Comparison of ENCODE assay signal across 19 cellular contexts in the genomic region with DNA sequence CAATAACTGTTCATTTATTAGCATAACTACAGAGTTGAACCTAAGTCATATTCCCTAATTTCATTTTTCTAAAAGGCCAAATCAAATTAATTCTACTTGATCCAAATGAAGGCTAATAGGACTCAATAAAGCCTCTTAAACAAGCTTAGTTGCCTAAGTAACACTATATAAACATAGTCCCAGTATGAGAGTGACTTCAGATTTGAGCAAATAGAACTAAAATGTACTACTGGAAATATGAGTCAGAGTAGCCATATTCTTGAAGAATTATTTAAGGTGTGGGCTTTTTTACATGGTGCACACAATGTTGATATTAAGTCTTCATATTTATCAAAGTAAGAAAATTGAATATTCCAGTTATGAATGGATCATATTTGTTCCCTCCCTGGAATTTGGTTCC.
A peak's percentile ranks its signal among the peaks of the same experiment; 100 is the strongest.
DNase-seq lines count a peak whose midpoint lies in the region; ATAC-seq and TF ChIP-seq lines count a peak whose summit lies in the region.
"Had no signal": no experiment of that assay in that cellular context is flagged by ENCODE, and none has a peak within 500 bp of the region (broad histone marks: within the 10 kb centered on the region; RNA-seq: fewer than 3 reads in every experiment).

No MANE protein-coding gene starts in this region.

- no peak overlapping the region for H2AFZ ChIP-seq in IMR-90 (replicated peaks; ENCODE audit: low read length, poor library complexity)

- H4K20me1 ChIP-seq in IMR-90 (ENCODE audit: insufficient read depth, low read length): no peaks in the 10 kb centered on the region
- H4K20me1 ChIP-seq: BLaER1 had no signal

- CTCF ChIA-PET in IMR-90 (lab: Yijun Ruan, JAX): no interaction called here

- no peak overlapping the region for H2AK5ac ChIP-seq in IMR-90 (ENCODE audit: low read depth, low read length)

- no peak for TF ChIP-seq RAD21 in IMR-90 (IDR thresholded peaks at IDR 0.05; ENCODE audit: low read length)

- no peaks in the 10 kb centered on the region for H3K36me3 ChIP-seq in IMR-90 (ENCODE audit: control insufficient read depth, insufficient read depth, low read length)
- H3K36me3 ChIP-seq: BLaER1 had no signal

- H3K27me3 Mint-ChIP-seq in stimulated activated naive B cell treated with anti-CD40 and anti-IgM and Interleukin-4, amounts not matched to agents 10 μg/mL and 1 μg/mL and 100 μg/mL, for 72 hours: no peaks in the 10 kb centered on the region
- H3K27me3 Mint-ChIP-seq: CD4-positive, CD25-positive, alpha-beta regulatory T cell had no signal

- H3K14ac ChIP-seq in IMR-90 (replicated peaks; ENCODE audit: low read depth, low read length): no peak overlapping the region

- no peak overlapping the region for H2BK15ac ChIP-seq in IMR-90 (ENCODE audit: low read depth, low read length)

- H4K8ac ChIP-seq in IMR-90 (ENCODE audit: low read depth in 2 of 2, low read length in 2 of 2): no peak overlapping the region

- H2BK5ac ChIP-seq in IMR-90 (ENCODE audit: low read depth, low read length, poor library complexity, severe bottlenecking): no peak overlapping the region

- H2BK20ac ChIP-seq in IMR-90 (ENCODE audit: low read depth, low read length): no peak overlapping the region

- no peak overlapping the region for H2BK120ac ChIP-seq in IMR-90 (ENCODE audit: low read depth, low read length)

- H3K36me3 Mint-ChIP-seq in stimulated activated naive B cell treated with anti-CD40 and anti-IgM and Interleukin-4, amounts not matched to agents 10 μg/mL and 1 μg/mL and 100 μg/mL, for 72 hours: no peaks in the 10 kb centered on the region
- H3K36me3 Mint-ChIP-seq: CD4-positive, CD25-positive, alpha-beta regulatory T cell had no signal

- TF ChIP-seq CTCF in IMR-90 (conservative IDR thresholded peaks at IDR 0.05; ENCODE audit: low read depth, low read length) (no peak), astrocyte of the spinal cord (IDR thresholded peaks at IDR 0.05; ENCODE audit: low read depth, low read length) (no peak)

- no peak overlapping the region for H4K5ac ChIP-seq in IMR-90 (ENCODE audit: low read depth, low read length)

- H2AK9ac ChIP-seq in IMR-90 (replicated peaks; ENCODE audit: low read depth, low read length, poor library complexity): no peak overlapping the region

- no peak overlapping the region for H3K27ac Mint-ChIP-seq in stimulated activated naive B cell treated with anti-CD40 and anti-IgM and Interleukin-4, amounts not matched to agents 10 μg/mL and 1 μg/mL and 100 μg/mL, for 72 hours
- H3K27ac Mint-ChIP-seq: CD4-positive, CD25-positive, alpha-beta regulatory T cell had no signal

- no peak overlapping the region for H4K91ac ChIP-seq in IMR-90 (ENCODE audit: insufficient read depth, low read depth, low read length)

- H3K9me1 ChIP-seq in IMR-90 (ENCODE audit: insufficient read depth, low read length): no peaks in the 10 kb centered on the region

- POLR2A ChIA-PET in IMR-90 (lab: Charles Lee; ENCODE audit: unreplicated experiment): no interaction called here

- H3K27ac ChIP-seq in IMR-90 (ENCODE audit: insufficient read depth, low read length): no peak overlapping the region
- H3K27ac ChIP-seq: BLaER1 had no signal

- no peak for TF ChIP-seq POLR2A in IMR-90 (IDR thresholded peaks at IDR 0.05; ENCODE audit: low read depth, low read length)

- no peak overlapping the region for H3K4me2 ChIP-seq in IMR-90 (ENCODE audit: low read depth, low read length)
- H3K4me2 ChIP-seq: BLaER1, SK-N-SH had no signal

- H3K79me1 ChIP-seq in IMR-90 (ENCODE audit: low read depth in 1 of 2, low read length in 2 of 2): no peaks in the 10 kb centered on the region

- intact Hi-C loops in IMR-90 (cut with micrococcal nuclease): no loop called here

- H3K4me3 ChIP-seq in IMR-90 (ENCODE audit: insufficient read depth, low read depth, low read length) (no peak overlapping the region), astrocyte of the spinal cord (ENCODE audit: low read depth, low read length) (no peak overlapping the region)
- H3K4me3 ChIP-seq: BLaER1, GM12878 had no signal

- H3K56ac ChIP-seq in IMR-90 (ENCODE audit: extremely low read depth, insufficient read depth, low read length): no peak overlapping the region

- H3K4me3 Mint-ChIP-seq in stimulated activated naive B cell treated with anti-CD40 and anti-IgM and Interleukin-4, amounts not matched to agents 10 μg/mL and 1 μg/mL and 100 μg/mL, for 72 hours: no peak overlapping the region
- H3K4me3 Mint-ChIP-seq: CD4-positive, CD25-positive, alpha-beta regulatory T cell had no signal

- no peak overlapping the region for H3K4ac ChIP-seq in IMR-90 (ENCODE audit: low read depth, low read length)

- no peaks in the 10 kb centered on the region for H3K27me3 ChIP-seq in IMR-90 (ENCODE audit: control insufficient read depth, insufficient read depth, low read length)
- H3K27me3 ChIP-seq: BLaER1 had no signal

- DNase-seq in IMR-90 (peak; percentile 59), astrocyte of the spinal cord (ENCODE audit: low read depth, low spot score) (peak; percentile 41), iris pigment epithelial cell (ENCODE audit: low read depth) (peak; percentile 22), renal cortical epithelial cell (ENCODE audit: low read depth) (peak; percentile 2)
- no peak for DNase-seq in stimulated activated naive B cell treated with anti-CD40 and anti-IgM and Interleukin-4, amounts not matched to agents 10 μg/mL and 1 μg/mL and 100 μg/mL, for 72 hours
- DNase-seq: CD4-positive, CD25-positive, alpha-beta regulatory T cell; DMS53; GDM1; HCEC 1CT; NCI-H1105 treated with DMSO at 0.1 percent for 48 hours; NCI-H2029; NCI-H446; NCI-H524 treated with DMSO at 0.1 percent for 48 hours; SK-N-SH; SW 1271 had no signal

- no TSS peak for BruUV-seq in IMR-90 (replicated peaks; lab: Mats Ljungman, UMichigan)

- no peaks in the 10 kb centered on the region for H3K4me1 Mint-ChIP-seq in stimulated activated naive B cell treated with anti-CD40 and anti-IgM and Interleukin-4, amounts not matched to agents 10 μg/mL and 1 μg/mL and 100 μg/mL, for 72 hours
- H3K4me1 Mint-ChIP-seq: CD4-positive, CD25-positive, alpha-beta regulatory T cell had no signal

- no peaks in the 10 kb centered on the region for H3K9me3 ChIP-seq in IMR-90 (ENCODE audit: control insufficient read depth, insufficient read depth, low read length)
- H3K9me3 ChIP-seq: SK-N-SH had no signal

- H3K4me1 ChIP-seq in IMR-90 (ENCODE audit: control insufficient read depth, insufficient read depth, low read length): no peaks in the 10 kb centered on the region
- H3K4me1 ChIP-seq: BLaER1 had no signal

- H3K9me3 Mint-ChIP-seq in stimulated activated naive B cell treated with anti-CD40 and anti-IgM and Interleukin-4, amounts not matched to agents 10 μg/mL and 1 μg/mL and 100 μg/mL, for 72 hours: peaks cover 4% of the 10 kb centered on the region in 2 donors

- no peak overlapping the region for H3K23ac ChIP-seq in IMR-90 (ENCODE audit: low read depth, low read length)

- ATAC-seq in IMR-90 (ENCODE audit: low read depth) (no peak), GM18909 (IDR thresholded peaks at IDR 0.05; ENCODE audit: poor library complexity, unreplicated experiment) (no peak), GM21367 (IDR thresholded peaks at IDR 0.05; ENCODE audit: unreplicated experiment) (no peak)
- ATAC-seq in stimulated activated naive B cell treated with anti-CD40 and anti-IgM and Interleukin-4, amounts not matched to agents 10 μg/mL and 1 μg/mL and 100 μg/mL, for 72 hours (replicated peaks): no peak
- ATAC-seq: GM12878 had no signal

- H3K18ac ChIP-seq in IMR-90 (ENCODE audit: low read depth, low read length): no peak overlapping the region

- no peak overlapping the region for H3K9ac ChIP-seq in IMR-90 (ENCODE audit: low read depth, low read length)
- H3K9ac ChIP-seq: BLaER1, SK-N-SH had no signal

- dilution Hi-C loops in IMR-90 (cut with HindIII; ENCODE audit: low sequenced_read_pairs, unreplicated experiment): no loop called here

- in situ Hi-C loops in IMR-90 (cut with MboI; ENCODE audit: low sequenced_read_pairs): no loop called here
- in situ Hi-C loops in astrocyte of the spinal cord (cut with HindIII; ENCODE audit: low sequenced_read_pairs): no loop called here

TF ChIP-seq in IMR-90, 13 proteins besides CTCF, POLR2A, EP300 and RAD21:
- TF ChIP-seq, protein P1, sequence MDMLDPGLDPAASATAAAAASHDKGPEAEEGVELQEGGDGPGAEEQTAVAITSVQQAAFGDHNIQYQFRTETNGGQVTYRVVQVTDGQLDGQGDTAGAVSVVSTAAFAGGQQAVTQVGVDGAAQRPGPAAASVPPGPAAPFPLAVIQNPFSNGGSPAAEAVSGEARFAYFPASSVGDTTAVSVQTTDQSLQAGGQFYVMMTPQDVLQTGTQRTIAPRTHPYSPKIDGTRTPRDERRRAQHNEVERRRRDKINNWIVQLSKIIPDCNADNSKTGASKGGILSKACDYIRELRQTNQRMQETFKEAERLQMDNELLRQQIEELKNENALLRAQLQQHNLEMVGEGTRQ (IDR thresholded peaks at IDR 0.05; ENCODE audit: low read depth, low read length): no peak
- TF ChIP-seq CHD1 (IDR thresholded peaks at IDR 0.05; ENCODE audit: low read depth, low read length) (no peak), RCOR1 (IDR thresholded peaks at IDR 0.05; ENCODE audit: insufficient replicate concordance, low read length) (no peak), SMC3 (IDR thresholded peaks at IDR 0.05; ENCODE audit: low read depth, low read length) (no peak), BHLHE40 (IDR thresholded peaks at IDR 0.05; ENCODE audit: low read depth, low read length) (no peak), FOS (IDR thresholded peaks at IDR 0.05; ENCODE audit: low read depth, low read length) (no peak), NFE2L2 (IDR thresholded peaks at IDR 0.05; ENCODE audit: low read depth, low read length) (no peak), RFX5 (IDR thresholded peaks at IDR 0.05; ENCODE audit: low read depth, low read length) (no peak), CEBPB (IDR thresholded peaks at IDR 0.05; ENCODE audit: low read depth, low read length) (no peak), MXI1 (IDR thresholded peaks at IDR 0.05; ENCODE audit: borderline replicate concordance, low read depth, low read length) (no peak), MAFK (IDR thresholded peaks at IDR 0.05; ENCODE audit: low read depth, low read length) (no peak), ELK1 (IDR thresholded peaks at IDR 0.05; ENCODE audit: borderline replicate concordance, low read depth, low read length) (no peak)
